ENCODE assay signal across 1 cellular context in the genomic region with DNA sequence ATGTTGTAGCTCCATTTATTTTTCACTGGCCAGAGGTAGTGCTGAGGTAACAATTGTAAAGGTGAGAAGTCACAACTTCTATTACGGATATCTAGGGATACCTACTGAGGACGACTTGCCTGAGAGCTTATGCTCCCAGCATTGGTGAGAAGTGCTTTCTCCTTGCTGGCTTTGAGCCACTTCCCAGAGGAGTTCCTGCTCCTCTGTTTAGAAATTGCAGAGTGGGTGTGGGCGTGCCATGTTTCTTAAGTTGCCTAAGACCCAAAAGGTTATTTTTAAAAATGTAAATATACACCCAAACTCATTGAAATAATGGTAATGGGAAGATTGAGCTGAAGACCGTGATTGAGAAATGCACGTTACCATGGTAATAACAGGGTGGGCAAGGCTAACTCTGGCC.
TF ChIP-seq lines count a peak whose summit lies in the region.

No MANE protein-coding gene starts in this region.

TF ChIP-seq in IMR-90, 13 proteins besides CTCF, POLR2A, EP300 and RAD21 (continued from another document):
- TF ChIP-seq, protein P1, sequence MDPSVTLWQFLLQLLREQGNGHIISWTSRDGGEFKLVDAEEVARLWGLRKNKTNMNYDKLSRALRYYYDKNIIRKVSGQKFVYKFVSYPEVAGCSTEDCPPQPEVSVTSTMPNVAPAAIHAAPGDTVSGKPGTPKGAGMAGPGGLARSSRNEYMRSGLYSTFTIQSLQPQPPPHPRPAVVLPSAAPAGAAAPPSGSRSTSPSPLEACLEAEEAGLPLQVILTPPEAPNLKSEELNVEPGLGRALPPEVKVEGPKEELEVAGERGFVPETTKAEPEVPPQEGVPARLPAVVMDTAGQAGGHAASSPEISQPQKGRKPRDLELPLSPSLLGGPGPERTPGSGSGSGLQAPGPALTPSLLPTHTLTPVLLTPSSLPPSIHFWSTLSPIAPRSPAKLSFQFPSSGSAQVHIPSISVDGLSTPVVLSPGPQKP (IDR thresholded peaks at IDR 0.05; ENCODE audit: borderline replicate concordance, low read depth, low read length): no peak
